In the genomic region with DNA sequence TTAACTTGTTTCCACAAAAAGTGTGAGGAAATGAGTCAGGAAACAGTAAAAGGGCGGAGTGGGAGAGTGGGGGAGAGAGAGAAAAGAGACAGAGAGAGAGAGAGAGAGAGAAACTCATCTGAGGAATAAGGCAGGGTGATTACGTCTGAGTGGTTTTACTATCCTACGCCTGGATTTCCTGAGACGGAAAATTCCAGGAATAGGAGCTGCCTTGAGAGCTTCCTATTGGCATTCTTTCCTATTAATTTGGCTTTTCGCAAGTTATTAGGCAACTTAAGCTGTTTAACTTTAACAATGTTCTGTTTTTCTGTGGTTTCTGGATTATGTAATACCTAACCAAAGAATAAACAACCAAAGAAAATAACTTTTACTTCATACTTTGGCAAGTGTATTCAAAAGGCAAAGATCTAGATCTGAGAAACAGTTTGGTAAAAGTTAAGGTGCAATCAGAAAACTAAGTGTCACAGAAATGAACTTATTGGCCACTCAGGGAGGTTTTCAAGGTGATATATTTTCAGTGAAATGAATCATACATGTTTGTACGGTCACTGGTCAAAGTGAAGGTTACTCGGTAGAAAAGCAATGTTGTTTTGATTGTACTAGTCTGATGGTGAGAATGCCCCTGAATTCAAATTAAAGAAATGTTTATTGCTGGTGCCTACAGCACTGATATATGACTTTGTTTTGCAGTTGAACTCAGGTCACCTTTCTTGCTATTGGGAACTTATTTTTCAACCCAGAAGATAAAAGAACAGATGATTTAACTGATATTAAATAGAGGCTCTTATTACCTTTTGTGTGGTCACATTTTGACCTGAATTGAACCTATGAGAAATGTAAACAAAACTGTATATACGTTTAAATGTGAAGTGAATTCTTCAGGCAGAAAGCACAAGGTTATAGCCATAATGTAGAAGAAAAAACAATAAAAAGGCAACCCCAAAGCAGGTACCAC, we compare ENCODE assay signal across 8 cellular contexts. TPM values are rescaled to one million over a fixed set of nuclear protein-coding genes. Genes with fewer than 3 reads are reported as not detected.
DNase-seq lines count a peak whose midpoint lies in the region; ATAC-seq and TF ChIP-seq lines count a peak whose summit lies in the region.

No MANE protein-coding gene starts in this region.

- TF ChIP-seq CTCF in WI38 (IDR thresholded peaks at IDR 0.05; ENCODE audit: low read depth, low read length) (no peak), fibroblast of the aortic adventitia (IDR thresholded peaks at IDR 0.05; ENCODE audit: insufficient read depth, low read length) (no peak), retinal pigment epithelial cell (conservative IDR thresholded peaks at IDR 0.05; ENCODE audit: low read depth, low read length) (no peak)

- intact Hi-C loops in Right ventricle myocardium inferior (cut with DNase I) (no loop called here), cardiac septum (cut with DNase I) (loop anchor here (5.0 kb wide), 1 partner anchor 51 kb away; no protein-coding TSS in a partner anchor)

- H3K4me3 ChIP-seq in WI38 (ENCODE audit: low read depth, low read length) (peak overlapping the region; percentile 27), fibroblast of the aortic adventitia (ENCODE audit: low read depth, low read length) (no peak overlapping the region), retinal pigment epithelial cell (ENCODE audit: low read length) (peak overlapping the region; percentile 0)

- ATAC-seq in Right ventricle myocardium inferior (peak; percentile 94), HG03469 (IDR thresholded peaks at IDR 0.05; ENCODE audit: unreplicated experiment) (peak; percentile 38), GM18519 (IDR thresholded peaks at IDR 0.05; ENCODE audit: low FRiP score, unreplicated experiment) (no peak)

- DNase-seq in Right ventricle myocardium inferior (ENCODE audit: missing footprints), result no peak
- no peak for DNase-seq in cardiac septum (ENCODE audit: low spot score)
- DNase-seq in fibroblast of the aortic adventitia (ENCODE audit: low read depth), result peak; percentile 96
- DNase-seq in retinal pigment epithelial cell (ENCODE audit: low read depth), result peak; percentile 88
- no peak for DNase-seq in hypothalamus (lab: John Stamatoyannopoulos, UW)

RNA-seq across cellular contexts. Expression of gene TNFSF10, which starts 39.9 kb away (rescaled TPM):
- total RNA-seq in Right ventricle myocardium inferior (15.7 TPM), cardiac septum (13.0 TPM), fibroblast of the aortic adventitia (ENCODE audit: low replicate concordance) (1.1 and 5.0 TPM in 2 replicates)

Comparison
In these comparisons a context has a peak if more than half of its experiments do, and no peak if none do; other contexts are left out.
1. DNase-seq: peak in fibroblast of the aortic adventitia (single experiment) and retinal pigment epithelial cell (single experiment); none in Right ventricle myocardium inferior (single experiment), cardiac septum (single experiment) and hypothalamus (0 of 51).